26 cellular contexts compared by ENCODE assay signal in genomic region chr16:72793716-72794115, GRCh38.
A peak's percentile ranks its signal among the peaks of the same experiment; 100 is the strongest.
DNase-seq lines count a peak whose midpoint lies in the region; ATAC-seq, FAIRE-seq and TF ChIP-seq lines count a peak whose summit lies in the region.
"Had no signal": no experiment of that assay in that cellular context is flagged by ENCODE, and none has a peak within 500 bp of the region (broad histone marks: within the 10 kb centered on the region; RNA-seq: fewer than 3 reads in every experiment).

No MANE protein-coding gene starts in this region.

- H3K23ac ChIP-seq in trophoblast cell (ENCODE audit: low read length) = no peak overlapping the region

- H2AK5ac ChIP-seq in trophoblast cell (ENCODE audit: low read length) = no peak overlapping the region

- H3K36me3 ChIP-seq in HepG2 (replicated peaks in 1 of 2; ENCODE audit: control insufficient read depth in 1 of 2, insufficient read depth in 2 of 2, low read length in 2 of 2) (peaks cover 52 to 93% of the 10 kb centered on the region in 2 experiments), right lobe of liver (peaks cover 0 to 16% (median 5%) of the 10 kb centered on the region in 4 donors), GM12878 (ENCODE audit: control insufficient read depth in 2 of 2, insufficient read depth in 2 of 2, low read length in 1 of 2) (peaks cover 4 to 8% of the 10 kb centered on the region in 2 experiments; a peak in 3 of 4 replicates), esophagus muscularis mucosa (peaks cover 43 to 87% (median 73%) of the 10 kb centered on the region in 4 donors), osteoblast (ENCODE audit: insufficient read depth, low read length) (peaks cover 69% of the 10 kb centered on the region), trophoblast cell (ENCODE audit: control insufficient read depth in 1 of 2, insufficient read depth in 2 of 2, low read length in 2 of 2) (peaks cover 46 to 67% of the 10 kb centered on the region in 2 experiments)

- intact Hi-C loops in HepG2 (cut with micrococcal nuclease; ENCODE audit: unreplicated experiment) = no loop called here
- intact Hi-C loops in right lobe of liver (cut with DNase I) = no loop called here
- intact Hi-C loops in GM12878 (cut with micrococcal nuclease; ENCODE audit: unreplicated experiment) = no loop called here
- intact Hi-C loops in esophagus muscularis mucosa (cut with DNase I) = no loop called here

- no peaks in the 10 kb centered on the region for H3K27me3 ChIP-seq in HepG2 (ENCODE audit: control insufficient read depth in 1 of 2, insufficient read depth in 2 of 2, low read length in 2 of 2)
- no peaks in the 10 kb centered on the region for H3K27me3 ChIP-seq in right lobe of liver
- no peaks in the 10 kb centered on the region for H3K27me3 ChIP-seq in GM12878 (replicated peaks in 1 of 2; ENCODE audit: control insufficient read depth in 2 of 2, insufficient read depth in 2 of 2, low read length in 1 of 2)
- H3K27me3 ChIP-seq in esophagus muscularis mucosa = no peaks in the 10 kb centered on the region
- H3K27me3 ChIP-seq in osteoblast (ENCODE audit: insufficient read depth, low read length) = no peaks in the 10 kb centered on the region
- no peaks in the 10 kb centered on the region for H3K27me3 ChIP-seq in trophoblast cell (ENCODE audit: insufficient read depth, low read length)
- H3K27me3 ChIP-seq: BLaER1 had no signal

- H3K79me2 ChIP-seq in HepG2 (ENCODE audit: insufficient read depth, low read length) = no peaks in the 10 kb centered on the region
- no peaks in the 10 kb centered on the region for H3K79me2 ChIP-seq in GM12878 (ENCODE audit: control insufficient read depth, insufficient read depth, low read length)
- H3K79me2 ChIP-seq in osteoblast (ENCODE audit: insufficient read depth, low read length) = peaks cover 11% of the 10 kb centered on the region
- no peaks in the 10 kb centered on the region for H3K79me2 ChIP-seq in trophoblast cell (ENCODE audit: control insufficient read depth, insufficient read depth, low read length, poor library complexity)

- WGBS in HepG2 (ENCODE audit: low lambda C conversion rate) = 95% methylated on average over 11 of the region's 12 CpGs
- 98% methylated on average over 8 of the region's 12 CpGs for WGBS in right lobe of liver (ENCODE audit: insufficient coverage, low coverage, low lambda C conversion rate, missing lambda C conversion rate)
- 93% methylated on average over 12 of the region's 12 CpGs for WGBS in GM12878 (ENCODE audit: insufficient coverage, insufficient replicate concordance, low lambda C conversion rate, missing lambda C conversion rate)
- 92% methylated on average over 7 of the region's 12 CpGs for WGBS in esophagus muscularis mucosa
- no CpG with 5 or more reads among the region's 12 CpGs for WGBS in trophoblast cell (ENCODE audit: extremely low coverage, insufficient coverage, insufficient read length)

- CTCF ChIA-PET in HepG2 (lab: Yijun Ruan, JAX; ENCODE audit: low intra/inter-chr PET ratio, low total read pairs) = no interaction called here
- CTCF ChIA-PET in GM12878 (lab: Yijun Ruan, JAX) = no interaction called here

- no peaks in the 10 kb centered on the region for H4K20me1 ChIP-seq in HepG2 (ENCODE audit: insufficient read depth, low read length)
- no peaks in the 10 kb centered on the region for H4K20me1 ChIP-seq in GM12878 (ENCODE audit: control insufficient read depth, insufficient read depth)
- H4K20me1 ChIP-seq in osteoblast (ENCODE audit: insufficient read depth, low read length) = no peaks in the 10 kb centered on the region
- H4K20me1 ChIP-seq: BLaER1 had no signal

- H3K18ac ChIP-seq in trophoblast cell (ENCODE audit: low read length) = no peak overlapping the region

- TF ChIP-seq CTCF in HepG2 (CRISPR knock-in tag; IDR thresholded peaks at IDR 0.05) = no peak
- no peak for TF ChIP-seq CTCF in right lobe of liver (IDR thresholded peaks at IDR 0.05)
- no peak for TF ChIP-seq CTCF in GM12878 (IDR thresholded peaks at IDR 0.05 in 2 of 3, conservative IDR thresholded peaks at IDR 0.05 in 1 of 3; ENCODE audit: control insufficient read depth in 2 of 3, extremely low read depth in 1 of 3, insufficient read depth in 1 of 3, low read depth in 3 of 3, low read length in 3 of 3)
- no peak for TF ChIP-seq CTCF in esophagus muscularis mucosa (IDR thresholded peaks at IDR 0.05)
- no peak for TF ChIP-seq CTCF in osteoblast (IDR thresholded peaks at IDR 0.05; ENCODE audit: extremely low read depth, low read depth, low read length)
- TF ChIP-seq CTCF in GM13976 (IDR thresholded peaks at IDR 0.05; ENCODE audit: borderline replicate concordance, control extremely low read depth, extremely low read depth, insufficient read depth, missing control alignments) = no peak

- no peak for TF ChIP-seq POLR2A in HepG2 (IDR thresholded peaks at IDR 0.05; ENCODE audit: insufficient read depth in 1 of 2, low read depth in 2 of 2, low read length in 2 of 2)
- TF ChIP-seq POLR2A in right lobe of liver (IDR thresholded peaks at IDR 0.05) = no peak
- TF ChIP-seq POLR2A in GM12878 (IDR thresholded peaks at IDR 0.05; ENCODE audit: low read depth, low read length) = no peak
- TF ChIP-seq POLR2A in esophagus muscularis mucosa (IDR thresholded peaks at IDR 0.05; ENCODE audit: low read depth) = no peak

- in situ Hi-C loops in HepG2 (cut with HindIII; ENCODE audit: extremely low pct_ligation_motif_present, low pct_unique_long_range_greater_than_20kb) (no loop called here), GM12878 (cut with MboI) (no loop called here), GM13976 (cut with MboI; ENCODE audit: low sequenced_read_pairs, unreplicated experiment) (no loop called here)

- POLR2A ChIA-PET in HepG2 (lab: Yijun Ruan, JAX) (no interaction called here), GM12878 (lab: Charles Lee) (interaction anchor here (1.2 kb wide), 1 partner anchor 21 kb away, joined by 3 read pairs; no protein-coding TSS in a partner anchor)

- no peak for TF ChIP-seq EP300 in HepG2 (IDR thresholded peaks at IDR 0.05; ENCODE audit: low read depth in 2 of 2, low read length in 2 of 2)
- TF ChIP-seq EP300 in HepG2 (CRISPR knock-in tag; IDR thresholded peaks at IDR 0.05; ENCODE audit: borderline replicate concordance) = no peak
- TF ChIP-seq EP300 in GM12878 (IDR thresholded peaks at IDR 0.05; ENCODE audit: borderline replicate concordance in 1 of 2, control insufficient read depth in 1 of 2, low read depth in 2 of 2, low read length in 2 of 2) = no peak
- no peak for TF ChIP-seq EP300 in esophagus muscularis mucosa (IDR thresholded peaks at IDR 0.05)

- no peak overlapping the region for H4K12ac ChIP-seq in trophoblast cell (ENCODE audit: low read depth, low read length)

- TF ChIP-seq RAD21 in HepG2 (CRISPR knock-in tag; IDR thresholded peaks at IDR 0.05) = no peak
- no peak for TF ChIP-seq RAD21 in GM12878 (IDR thresholded peaks at IDR 0.05; ENCODE audit: insufficient read depth, low read depth, low read length)

- no peaks in the 10 kb centered on the region for H3K79me1 ChIP-seq in trophoblast cell (ENCODE audit: low read length)

- no peak overlapping the region for H3K14ac ChIP-seq in trophoblast cell (ENCODE audit: low read length)

- H3K27ac ChIP-seq in HepG2 (ENCODE audit: extremely low read length, insufficient read depth, low read length) = no peak overlapping the region
- no peak overlapping the region for H3K27ac ChIP-seq in right lobe of liver
- H3K27ac ChIP-seq in GM12878 (ENCODE audit: control insufficient read depth, insufficient read depth) = no peak overlapping the region
- H3K27ac ChIP-seq in esophagus muscularis mucosa (replicated peaks in 1 of 4) = no peak overlapping the region
- no peak overlapping the region for H3K27ac ChIP-seq in osteoblast (ENCODE audit: low read depth, low read length)
- no peak overlapping the region for H3K27ac ChIP-seq in trophoblast cell (ENCODE audit: low read depth, low read length)
- H3K27ac ChIP-seq: 22Rv1, A549, BLaER1 had no signal

- no peak overlapping the region for H2BK120ac ChIP-seq in trophoblast cell (ENCODE audit: insufficient read depth, low read length, poor library complexity)

- H3K4me2 ChIP-seq in HepG2 (ENCODE audit: low read depth, low read length) (no peak overlapping the region), GM12878 (ENCODE audit: control insufficient read depth, insufficient read depth) (no peak overlapping the region), osteoblast (ENCODE audit: insufficient read depth, low read length) (no peak overlapping the region), trophoblast cell (ENCODE audit: low read length) (no peak overlapping the region)
- H3K4me2 ChIP-seq: A549, BLaER1 had no signal

- SMC1A ChIA-PET in GM12878 (lab: Charles Lee; ENCODE audit: uncharacterized antibody, unreplicated experiment) = no interaction called here

- H2BK12ac ChIP-seq in trophoblast cell (ENCODE audit: low read length) = no peak overlapping the region

- FAIRE-seq in HepG2 (lab: Jason Lieb, UNC) (no peak), GM12878 (lab: Jason Lieb, UNC) (no peak)
- FAIRE-seq: A549, GM12891, GM18507 had no signal

- DNase-seq in HepG2 (ENCODE audit: low spot score) (no peak), right lobe of liver (no peak), GM12878 (ENCODE audit: low read depth, low spot score) (no peak), esophagus muscularis mucosa (ENCODE audit: extremely low spot score) (peak; percentile 62), osteoblast (ENCODE audit: insufficient read length, low spot score, missing footprints) (peak; percentile 57), trophoblast cell (no peak), GM13976 (ENCODE audit: low spot score) (no peak), NCI-H128 (lab: John Stamatoyannopoulos, UW; ENCODE audit: unreplicated experiment) (no peak)
- DNase-seq: AML-193; C1 segment of cervical spinal cord; CD4-positive, alpha-beta memory T cell; CD4-positive, CD25-positive, alpha-beta regulatory T cell; CD8-positive, alpha-beta memory T cell; COR-L47; DMS 273 treated with DMSO at 0.1 percent for 48 hours; DMS153; DMS53; DMS79; DND-41; EL; GDM1 had no signal

- no peak for ATAC-seq in HepG2
- ATAC-seq in right lobe of liver = no peak
- no peak for ATAC-seq in GM12878
- ATAC-seq: A549 had no signal

- BruUV-seq in HepG2 (replicated peaks; lab: Mats Ljungman, UMichigan) = TSS peak; percentile 17
- BruUV-seq in GM12878 (replicated peaks; lab: Mats Ljungman, UMichigan) = TSS peak; percentile 45

- H3K4me3 ChIP-seq in HepG2 (replicated peaks in 1 of 3; ENCODE audit: insufficient read depth in 1 of 3, low read depth in 2 of 3, low read length in 3 of 3) (no peak overlapping the region), right lobe of liver (no peak overlapping the region), GM12878 (no peak overlapping the region), esophagus muscularis mucosa (no peak overlapping the region), osteoblast (ENCODE audit: insufficient read depth, low read length) (no peak overlapping the region), trophoblast cell (ENCODE audit: low read depth, low read length) (no peak overlapping the region)
- H3K4me3 ChIP-seq: A549, BLaER1 had no signal

- H2AFZ ChIP-seq in HepG2 (ENCODE audit: low read length) (no peak overlapping the region), GM12878 (ENCODE audit: control insufficient read depth, low read depth, low read length) (no peak overlapping the region), osteoblast (ENCODE audit: low read length) (no peak overlapping the region), trophoblast cell (ENCODE audit: insufficient read depth, low read length, poor library complexity) (no peak overlapping the region)

- H4K8ac ChIP-seq in trophoblast cell (ENCODE audit: low read depth, low read length) = no peak overlapping the region

- no peak overlapping the region for H2BK5ac ChIP-seq in trophoblast cell (ENCODE audit: low read depth, low read length, poor library complexity)

- H3K9ac ChIP-seq in HepG2 (ENCODE audit: insufficient read depth, low read depth, low read length) = no peak overlapping the region
- H3K9ac ChIP-seq in GM12878 (ENCODE audit: control insufficient read depth, insufficient read depth, low read length) = no peak overlapping the region
- no peak overlapping the region for H3K9ac ChIP-seq in trophoblast cell (ENCODE audit: low read length)
- H3K9ac ChIP-seq: BLaER1 had no signal

- RAD21 ChIA-PET in GM12878 (lab: Charles Lee; ENCODE audit: unreplicated experiment) = no interaction called here

- no peak overlapping the region for H4K91ac ChIP-seq in trophoblast cell (ENCODE audit: low read depth, low read length)

- no peaks in the 10 kb centered on the region for H3K4me1 ChIP-seq in HepG2 (ENCODE audit: insufficient read depth, low read length)
- no peaks in the 10 kb centered on the region for H3K4me1 ChIP-seq in right lobe of liver
- no peaks in the 10 kb centered on the region for H3K4me1 ChIP-seq in GM12878 (ENCODE audit: control insufficient read depth, insufficient read depth, low read length)
- peaks cover 0 to 14% (median 0%) of the 10 kb centered on the region in 4 donors for H3K4me1 ChIP-seq in esophagus muscularis mucosa
- no peaks in the 10 kb centered on the region for H3K4me1 ChIP-seq in osteoblast (ENCODE audit: insufficient read depth, low read length)
- no peaks in the 10 kb centered on the region for H3K4me1 ChIP-seq in trophoblast cell (ENCODE audit: control insufficient read depth in 1 of 2, insufficient read depth in 2 of 2, low read length in 2 of 2)
- H3K4me1 ChIP-seq: A549 had no signal

- H3K9me3 ChIP-seq in HepG2 (ENCODE audit: low read length) (no peaks in the 10 kb centered on the region), right lobe of liver (no peaks in the 10 kb centered on the region), GM12878 (replicated peaks; ENCODE audit: control insufficient read depth, insufficient read depth, low read length) (no peaks in the 10 kb centered on the region), esophagus muscularis mucosa (no peaks in the 10 kb centered on the region), osteoblast (ENCODE audit: low read depth, low read length) (no peaks in the 10 kb centered on the region), trophoblast cell (ENCODE audit: insufficient read depth, low read depth, low read length) (peaks cover 2% of the 10 kb centered on the region)
- H3K9me3 ChIP-seq: A549 had no signal

- H3K4ac ChIP-seq in trophoblast cell (ENCODE audit: low read depth, low read length) = no peak overlapping the region

Comparison
In these comparisons a context has a peak if more than half of its experiments do, and no peak if none do; other contexts are left out.
1. DNase-seq: peak in esophagus muscularis mucosa (single experiment) and osteoblast (single experiment); none in HepG2 (single experiment), right lobe of liver (0 of 3), GM12878 (single experiment), trophoblast cell (0 of 2), GM13976 (single experiment) and NCI-H128 (single experiment).